ENCODE assay signal across 21 cellular contexts in genomic region chr2:134284119-134284670, GRCh38. TPM values are rescaled to one million over a fixed set of nuclear protein-coding genes. Genes with fewer than 3 reads are reported as not detected.
DNase-seq lines count a peak whose midpoint lies in the region; ATAC-seq and TF ChIP-seq lines count a peak whose summit lies in the region.
"Had no signal": no experiment of that assay in that cellular context is flagged by ENCODE, and none has a peak within 500 bp of the region (broad histone marks: within the 10 kb centered on the region; RNA-seq: fewer than 3 reads in every experiment).

No MANE protein-coding gene starts in this region.

- TF ChIP-seq CTCF in OCI-LY7 (conservative IDR thresholded peaks at IDR 0.05; ENCODE audit: low read length), result no peak
- no peak for TF ChIP-seq CTCF in fibroblast of the aortic adventitia (IDR thresholded peaks at IDR 0.05; ENCODE audit: insufficient read depth, low read length)
- TF ChIP-seq CTCF in upper lobe of right lung (IDR thresholded peaks at IDR 0.05), result no peak

- no peak overlapping the region for H3K27ac Mint-ChIP-seq in stimulated activated naive CD8-positive, alpha-beta T cell treated with anti-CD3 and anti-CD28 coated beads, Interleukin-15, Interleukin-2, amounts not matched to agents 100 ng/mL and 50 ng/mL, for 24 hours
- H3K27ac Mint-ChIP-seq in stimulated activated naive CD8-positive, alpha-beta T cell treated with anti-CD3 and anti-CD28 coated beads, Interleukin-15, amount 100 ng/mL, for 72 hours, result no peak overlapping the region

- H3K9me3 Mint-ChIP-seq in stimulated activated naive CD8-positive, alpha-beta T cell treated with anti-CD3 and anti-CD28 coated beads, Interleukin-15, Interleukin-2, amounts not matched to agents 100 ng/mL and 50 ng/mL, for 24 hours, result no peaks in the 10 kb centered on the region
- H3K9me3 Mint-ChIP-seq in stimulated activated naive CD8-positive, alpha-beta T cell treated with anti-CD3 and anti-CD28 coated beads, Interleukin-15, amount 100 ng/mL, for 72 hours, result no peaks in the 10 kb centered on the region

- peak overlapping the region; percentile 76 for H3K27ac ChIP-seq in OCI-LY7 (ENCODE audit: low read depth, low read length, poor library complexity, severe bottlenecking)
- no peak overlapping the region for H3K27ac ChIP-seq in upper lobe of right lung
- H3K27ac ChIP-seq in aorta (ENCODE audit: low read depth in 1 of 2, low read length in 2 of 2), result no peak overlapping the region
- H3K27ac ChIP-seq: A549, brain microvascular endothelial cell, lower lobe of right lung, pancreas, sigmoid colon had no signal

- H3K4me3 ChIP-seq in OCI-LY7 (ENCODE audit: low read depth, low read length, poor library complexity, severe bottlenecking), result no peak overlapping the region
- H3K4me3 ChIP-seq in fibroblast of the aortic adventitia (ENCODE audit: low read depth, low read length), result no peak overlapping the region
- H3K4me3 ChIP-seq in upper lobe of right lung, result no peak overlapping the region
- H3K4me3 ChIP-seq in aorta (ENCODE audit: low read length in 2 of 2), result no peak overlapping the region
- H3K4me3 ChIP-seq: A549, lower lobe of right lung, pancreas, sigmoid colon had no signal

- peak overlapping the region; percentile 1 for H3K4me3 Mint-ChIP-seq in stimulated activated naive CD8-positive, alpha-beta T cell treated with anti-CD3 and anti-CD28 coated beads, Interleukin-15, Interleukin-2, amounts not matched to agents 100 ng/mL and 50 ng/mL, for 24 hours
- H3K4me3 Mint-ChIP-seq in stimulated activated naive CD8-positive, alpha-beta T cell treated with anti-CD3 and anti-CD28 coated beads, Interleukin-15, amount 100 ng/mL, for 72 hours, result no peak overlapping the region

- H3K4me2 ChIP-seq in OCI-LY7 (ENCODE audit: low read length), result peak overlapping the region; percentile 70
- H3K4me2 ChIP-seq: A549 had no signal

- H3K36me3 Mint-ChIP-seq in stimulated activated naive CD8-positive, alpha-beta T cell treated with anti-CD3 and anti-CD28 coated beads, Interleukin-15, Interleukin-2, amounts not matched to agents 100 ng/mL and 50 ng/mL, for 24 hours (ENCODE audit: low read depth), result no peaks in the 10 kb centered on the region

- H2AFZ ChIP-seq in OCI-LY7 (ENCODE audit: low read length), result no peak overlapping the region

- no peak for ATAC-seq in stimulated activated naive CD8-positive, alpha-beta T cell treated with anti-CD3 and anti-CD28 coated beads, Interleukin-15, amount 100 ng/mL, for 72 hours
- ATAC-seq in upper lobe of right lung (no peak), aorta (ENCODE audit: low FRiP score) (no peak)
- ATAC-seq: A549, lower lobe of right lung, pancreas had no signal

- peaks cover 3% of the 10 kb centered on the region; the same call in 1 of the 2 replicates for H4K20me1 ChIP-seq in OCI-LY7 (ENCODE audit: insufficient read depth, low read length)

- no TSS peak for BruUV-seq in OCI-LY7 (replicated peaks; lab: Mats Ljungman, UMichigan)

- no peaks in the 10 kb centered on the region for H3K36me3 ChIP-seq in OCI-LY7 (ENCODE audit: insufficient read depth, low read length)
- no peaks in the 10 kb centered on the region for H3K36me3 ChIP-seq in upper lobe of right lung
- peaks cover 0 to 2% of the 10 kb centered on the region in 2 donors for H3K36me3 ChIP-seq in aorta (ENCODE audit: control insufficient read depth in 1 of 2, insufficient read depth in 2 of 2, low read length in 1 of 2)
- H3K36me3 ChIP-seq: brain microvascular endothelial cell, lower lobe of right lung, pancreas, sigmoid colon had no signal

- H3K27me3 ChIP-seq in upper lobe of right lung, result no peaks in the 10 kb centered on the region
- H3K27me3 ChIP-seq in aorta (ENCODE audit: control insufficient read depth in 1 of 2, insufficient read depth in 2 of 2, low read length in 1 of 2), result no peaks in the 10 kb centered on the region
- H3K27me3 ChIP-seq: brain microvascular endothelial cell, pancreas, sigmoid colon had no signal

- H3K79me2 ChIP-seq in OCI-LY7 (ENCODE audit: insufficient read depth, low read depth, low read length), result peaks cover 69% of the 10 kb centered on the region

- H3K4me1 ChIP-seq in OCI-LY7 (ENCODE audit: insufficient read depth, low read length, poor library complexity, severe bottlenecking) (peaks cover 87% of the 10 kb centered on the region), upper lobe of right lung (no peaks in the 10 kb centered on the region), aorta (ENCODE audit: control insufficient read depth in 1 of 2, insufficient read depth in 2 of 2, low read length in 2 of 2) (peaks cover 0 to 5% of the 10 kb centered on the region in 2 donors)
- H3K4me1 ChIP-seq: A549 had no signal

- CTCF ChIA-PET in OCI-LY7 (lab: Charles Lee; ENCODE audit: unreplicated experiment), result interaction anchor here (1.1 kb wide), 1 partner anchor 162 kb away, joined by 3 read pairs; no protein-coding TSS in a partner anchor

- WGBS in aorta, 2 donors, result 86 to 92% methylated on average over 1 of the region's 1 CpG

- no peak for DNase-seq in stimulated activated naive CD8-positive, alpha-beta T cell treated with anti-CD3 and anti-CD28 coated beads, Interleukin-15, amount 100 ng/mL, for 72 hours
- DNase-seq in OCI-LY7 (ENCODE audit: low spot score) (no peak), fibroblast of the aortic adventitia (ENCODE audit: low read depth) (peak; percentile 16), upper lobe of right lung (no peak), NOMO-1 treated with DMSO at 0.1 percent for 48 hours (lab: John Stamatoyannopoulos, UW; ENCODE audit: unreplicated experiment) (no peak), aorta (no peak)
- DNase-seq in activated naive CD4-positive, alpha-beta T cell treated with Interleukin-2 at 50 U/mL for 16 hours, result no peak
- DNase-seq: activated naive CD4-positive, alpha-beta T cell treated with anti-CD3 and anti-CD28 coated beads, Interleukin-2, amount 50 U/mL, for 16 hours; brain microvascular endothelial cell; foreskin melanocyte; GOT3; hypothalamus; lower lobe of right lung; NCI-H1417; NCI-H526; pancreas; SHP77; sigmoid colon; stimulated activated CD4-positive, alpha-beta T cell treated with anti-CD3 and anti-CD28 coated beads, Interleukin-2, amount 100 ng/mL, for 24 hours had no signal

- POLR2A ChIA-PET in OCI-LY7 (lab: Charles Lee), result interaction anchor here (0.7 to 2.3 kb wide), 9 partner anchors 11 to 375 kb away, joined by 3 to 10 read pairs (median 5); partner anchors contain the start of gene MGAT5

- no peaks in the 10 kb centered on the region for H3K27me3 Mint-ChIP-seq in stimulated activated naive CD8-positive, alpha-beta T cell treated with anti-CD3 and anti-CD28 coated beads, Interleukin-15, Interleukin-2, amounts not matched to agents 100 ng/mL and 50 ng/mL, for 24 hours
- no peaks in the 10 kb centered on the region for H3K27me3 Mint-ChIP-seq in stimulated activated naive CD8-positive, alpha-beta T cell treated with anti-CD3 and anti-CD28 coated beads, Interleukin-15, amount 100 ng/mL, for 72 hours

- H3K4me1 Mint-ChIP-seq in stimulated activated naive CD8-positive, alpha-beta T cell treated with anti-CD3 and anti-CD28 coated beads, Interleukin-15, Interleukin-2, amounts not matched to agents 100 ng/mL and 50 ng/mL, for 24 hours (ENCODE audit: low read depth), result peaks cover 40% of the 10 kb centered on the region
- peaks cover 48% of the 10 kb centered on the region for H3K4me1 Mint-ChIP-seq in stimulated activated naive CD8-positive, alpha-beta T cell treated with anti-CD3 and anti-CD28 coated beads, Interleukin-15, amount 100 ng/mL, for 72 hours

- intact Hi-C loops in OCI-LY7 (cut with micrococcal nuclease; ENCODE audit: unreplicated experiment), result loop anchor here (5.0 kb wide), 1 partner anchor 37 kb away; no protein-coding TSS in a partner anchor
- intact Hi-C loops in upper lobe of right lung (cut with DNase I), result no loop called here
- intact Hi-C loops in aorta (cut with DNase I), result no loop called here

- H3K9me3 ChIP-seq in OCI-LY7 (ENCODE audit: low read length), result no peaks in the 10 kb centered on the region
- no peaks in the 10 kb centered on the region for H3K9me3 ChIP-seq in upper lobe of right lung
- H3K9me3 ChIP-seq in aorta (ENCODE audit: control insufficient read depth, low read length), result no peaks in the 10 kb centered on the region
- H3K9me3 ChIP-seq: A549, lower lobe of right lung, pancreas, sigmoid colon had no signal

- H3K9me2 ChIP-seq in OCI-LY7 (ENCODE audit: insufficient read depth, low read length), result no peaks in the 10 kb centered on the region

RNA-seq across cellular contexts. Expression of gene MGAT5, which starts 30.3 kb away (rescaled TPM):
- 39.1 and 60.8 TPM in 2 replicates for total RNA-seq in OCI-LY7 (2014; rRNA removed; shearing (Covaris generic))
- total RNA-seq in OCI-LY7 (2022) (58.4 and 68.0 TPM in 2 replicates), fibroblast of the aortic adventitia (ENCODE audit: low replicate concordance) (15.8 and 46.5 TPM in 2 replicates), upper lobe of right lung (54.4 TPM), aorta (10 to 100 TPM; 36.1 to 49.7 TPM)
- 1 to 10 TPM; 6.1 to 8.2 TPM for polyA plus RNA-seq in aorta
